18 cellular contexts compared by ENCODE assay signal in genomic region chr2:127747621-127748020, GRCh38.
"Had no signal": no experiment of that assay in that cellular context is flagged by ENCODE, and none has a peak within 500 bp of the region (broad histone marks: within the 10 kb centered on the region; RNA-seq: fewer than 3 reads in every experiment).

No MANE protein-coding gene starts in this region.

- H3K27me3 ChIP-seq: colonic mucosa, hepatocyte, neutrophil, right atrium auricular region had no signal

- H3K9me3 ChIP-seq: colonic mucosa, neutrophil, right atrium auricular region had no signal

- H3K27me3 Mint-ChIP-seq: naive B cell had no signal

- DNase-seq: colonic mucosa; dermis blood vessel endothelial cell; foreskin melanocyte; head of caudate nucleus; kidney; left colon; left ventricle myocardium superior; mesenchymal stem cell; naive B cell; posterior cingulate gyrus; small intestine; stimulated activated CD4-positive, alpha-beta T cell treated with anti-CD3 and anti-CD28 coated beads, Interleukin-12 subunit alpha, Interleukin-12 subunit beta, amount 100 ng/mL, for 4 hours; stimulated activated naive CD4-positive, alpha-beta T cell treated with Interleukin-2 at 50 U/mL for 16 hours; trophoblast cell had no signal

- H3K4me3 Mint-ChIP-seq: naive B cell had no signal

- H3K36me3 ChIP-seq: colonic mucosa had no signal

- H3K27ac ChIP-seq: colonic mucosa, hepatocyte, neutrophil, right atrium auricular region had no signal

- ATAC-seq: left colon, left ventricle myocardium superior had no signal

- H3K4me1 ChIP-seq: colonic mucosa had no signal

- H3K9me3 Mint-ChIP-seq: naive B cell had no signal

- H3K4me2 ChIP-seq: hepatocyte had no signal

- H3K4me3 ChIP-seq: colonic mucosa, hepatocyte, lung, right atrium auricular region had no signal

- H2AFZ ChIP-seq: hepatocyte had no signal
